Comparison of ENCODE assay signal across 1 cellular context in the genomic region with DNA sequence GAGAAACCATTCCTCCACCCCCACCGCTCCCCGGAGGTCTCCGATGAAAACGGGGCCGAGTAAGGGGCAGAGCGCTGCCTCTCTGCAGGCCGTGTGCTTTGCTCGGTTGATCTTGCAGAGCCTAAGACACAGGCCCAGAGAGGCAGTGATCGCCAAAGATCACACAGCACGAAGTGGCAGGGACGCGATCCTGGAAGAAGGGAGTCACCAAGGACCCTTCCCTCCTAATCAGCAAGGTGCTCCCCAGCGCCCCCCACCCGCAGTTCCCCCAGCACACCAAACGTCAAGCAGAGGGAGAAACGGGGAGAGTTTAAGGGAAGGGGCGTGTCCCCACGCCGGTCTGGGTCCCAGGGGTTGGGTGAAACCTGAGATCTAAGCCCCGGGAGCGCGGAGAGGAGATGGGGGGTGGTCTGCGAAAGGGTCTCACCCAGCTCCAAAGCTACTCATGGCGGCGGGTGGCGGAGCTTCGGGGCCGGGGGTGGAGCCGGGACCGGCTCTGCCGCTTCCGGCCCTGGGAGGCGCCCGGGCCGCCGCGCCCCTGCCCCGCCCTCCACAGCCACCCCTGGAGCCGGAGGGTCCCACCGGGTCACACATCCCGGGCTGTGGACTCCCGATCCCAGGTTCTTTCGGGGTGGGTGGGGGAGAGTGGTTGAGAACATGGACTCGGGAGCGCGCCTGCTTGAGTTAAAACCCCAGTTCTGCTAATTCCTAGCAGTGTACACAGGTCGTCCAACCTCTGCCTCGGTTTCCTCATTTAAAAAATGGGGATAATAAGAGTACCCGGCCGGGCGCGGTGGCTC.
TF ChIP-seq lines count a peak whose summit lies in the region.

A gene with protein sequence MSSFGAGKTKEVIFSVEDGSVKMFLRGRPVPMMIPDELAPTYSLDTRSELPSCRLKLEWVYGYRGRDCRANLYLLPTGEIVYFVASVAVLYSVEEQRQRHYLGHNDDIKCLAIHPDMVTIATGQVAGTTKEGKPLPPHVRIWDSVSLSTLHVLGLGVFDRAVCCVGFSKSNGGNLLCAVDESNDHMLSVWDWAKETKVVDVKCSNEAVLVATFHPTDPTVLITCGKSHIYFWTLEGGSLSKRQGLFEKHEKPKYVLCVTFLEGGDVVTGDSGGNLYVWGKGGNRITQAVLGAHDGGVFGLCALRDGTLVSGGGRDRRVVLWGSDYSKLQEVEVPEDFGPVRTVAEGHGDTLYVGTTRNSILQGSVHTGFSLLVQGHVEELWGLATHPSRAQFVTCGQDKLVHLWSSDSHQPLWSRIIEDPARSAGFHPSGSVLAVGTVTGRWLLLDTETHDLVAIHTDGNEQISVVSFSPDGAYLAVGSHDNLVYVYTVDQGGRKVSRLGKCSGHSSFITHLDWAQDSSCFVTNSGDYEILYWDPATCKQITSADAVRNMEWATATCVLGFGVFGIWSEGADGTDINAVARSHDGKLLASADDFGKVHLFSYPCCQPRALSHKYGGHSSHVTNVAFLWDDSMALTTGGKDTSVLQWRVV (minus strand): TSS at position 468 of the 800 bp plus-strand sequence. CDS start 21 bp downstream, at position 447.

TF ChIP-seq in H1, 55 proteins besides CTCF, POLR2A, EP300 and RAD21:
- TF ChIP-seq SIX5 (IDR thresholded peaks at IDR 0.05; ENCODE audit: low read depth, low read length) (0 out of 2 replicates have a peak, but pooled peaks have one; percentile 6), CREB1 (IDR thresholded peaks at IDR 0.05) (peak; percentile 22; the same call in 1 of the 2 replicates), KDM1A (IDR thresholded peaks at IDR 0.05; ENCODE audit: borderline replicate concordance, low read length) (peak; percentile 95), KDM4A (IDR thresholded peaks at IDR 0.05; ENCODE audit: low read depth, low read length, severe bottlenecking) (peak; percentile 32), SIN3A (conservative IDR thresholded peaks at IDR 0.05 in 1 of 2, IDR thresholded peaks at IDR 0.05 in 1 of 2; ENCODE audit: low read depth in 1 of 2, low read length in 2 of 2) (peak; percentile 70 to 74; a peak in 3 of 4 replicates), HDAC2 (IDR thresholded peaks at IDR 0.05; ENCODE audit: borderline replicate concordance in 1 of 2, low read depth in 2 of 2, low read length in 2 of 2) (peak in 1 of 2 experiments; percentile 91; a peak in 2 of 4 replicates), KDM5A (IDR thresholded peaks at IDR 0.05; ENCODE audit: low read length) (no peak), YY1 (IDR thresholded peaks at IDR 0.05; ENCODE audit: low read depth, low read length) (peak; percentile 74), HDAC6 (IDR thresholded peaks at IDR 0.05; ENCODE audit: low read depth, low read length) (no peak), RFX5 (IDR thresholded peaks at IDR 0.05; ENCODE audit: borderline replicate concordance, low read depth, low read length) (no peak)
- TF ChIP-seq, protein P1, sequence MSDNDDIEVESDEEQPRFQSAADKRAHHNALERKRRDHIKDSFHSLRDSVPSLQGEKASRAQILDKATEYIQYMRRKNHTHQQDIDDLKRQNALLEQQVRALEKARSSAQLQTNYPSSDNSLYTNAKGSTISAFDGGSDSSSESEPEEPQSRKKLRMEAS (IDR thresholded peaks at IDR 0.05), result peak; percentile 50; the same call in 1 of the 2 replicates
TF ChIP-seq in H1: peak in this region for 8.
